ENCODE assay signal across 1 cellular context in the genomic region with DNA sequence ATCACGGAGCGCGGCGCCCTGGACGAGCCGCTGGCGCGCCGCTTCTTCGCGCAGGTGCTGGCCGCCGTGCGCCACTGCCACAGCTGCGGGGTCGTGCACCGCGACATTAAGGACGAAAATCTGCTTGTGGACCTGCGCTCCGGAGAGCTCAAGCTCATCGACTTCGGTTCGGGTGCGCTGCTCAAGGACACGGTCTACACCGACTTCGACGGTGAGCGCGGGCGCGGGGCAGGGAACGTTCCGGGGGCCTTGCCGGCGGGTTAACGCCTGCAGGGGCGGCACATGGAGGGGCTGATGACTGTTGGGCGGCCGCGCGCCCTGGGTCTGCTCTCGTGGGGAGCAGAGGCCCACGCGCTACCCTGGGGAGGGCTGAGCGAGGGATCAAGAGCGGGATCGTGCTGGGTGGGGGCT.
A peak's percentile ranks its signal among the peaks of the same experiment; 100 is the strongest.
TF ChIP-seq lines count a peak whose summit lies in the region.

No MANE protein-coding gene starts in this region.

TF ChIP-seq in HEK293, 187 proteins besides CTCF, POLR2A, EP300 and RAD21 (continued from another document):
- TF ChIP-seq, protein P1, sequence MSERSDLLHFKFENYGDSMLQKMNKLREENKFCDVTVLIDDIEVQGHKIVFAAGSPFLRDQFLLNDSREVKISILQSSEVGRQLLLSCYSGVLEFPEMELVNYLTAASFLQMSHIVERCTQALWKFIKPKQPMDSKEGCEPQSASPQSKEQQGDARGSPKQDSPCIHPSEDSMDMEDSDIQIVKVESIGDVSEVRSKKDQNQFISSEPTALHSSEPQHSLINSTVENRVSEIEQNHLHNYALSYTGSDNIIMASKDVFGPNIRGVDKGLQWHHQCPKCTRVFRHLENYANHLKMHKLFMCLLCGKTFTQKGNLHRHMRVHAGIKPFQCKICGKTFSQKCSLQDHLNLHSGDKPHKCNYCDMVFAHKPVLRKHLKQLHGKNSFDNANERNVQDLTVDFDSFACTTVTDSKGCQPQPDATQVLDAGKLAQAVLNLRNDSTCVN (tag by site-specific recombination; optimal IDR thresholded peaks at IDR 0.05) = peak; percentile 93
- TF ChIP-seq, protein P2, sequence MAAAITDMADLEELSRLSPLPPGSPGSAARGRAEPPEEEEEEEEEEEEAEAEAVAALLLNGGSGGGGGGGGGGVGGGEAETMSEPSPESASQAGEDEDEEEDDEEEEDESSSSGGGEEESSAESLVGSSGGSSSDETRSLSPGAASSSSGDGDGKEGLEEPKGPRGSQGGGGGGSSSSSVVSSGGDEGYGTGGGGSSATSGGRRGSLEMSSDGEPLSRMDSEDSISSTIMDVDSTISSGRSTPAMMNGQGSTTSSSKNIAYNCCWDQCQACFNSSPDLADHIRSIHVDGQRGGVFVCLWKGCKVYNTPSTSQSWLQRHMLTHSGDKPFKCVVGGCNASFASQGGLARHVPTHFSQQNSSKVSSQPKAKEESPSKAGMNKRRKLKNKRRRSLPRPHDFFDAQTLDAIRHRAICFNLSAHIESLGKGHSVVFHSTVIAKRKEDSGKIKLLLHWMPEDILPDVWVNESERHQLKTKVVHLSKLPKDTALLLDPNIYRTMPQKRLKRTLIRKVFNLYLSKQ (tag by site-specific recombination; IDR thresholded peaks at IDR 0.05; ENCODE audit: borderline replicate concordance) = no peak
- peak; percentile 95 for TF ChIP-seq ZXDB (tag by site-specific recombination; IDR thresholded peaks at IDR 0.05)
- TF ChIP-seq, protein P3, sequence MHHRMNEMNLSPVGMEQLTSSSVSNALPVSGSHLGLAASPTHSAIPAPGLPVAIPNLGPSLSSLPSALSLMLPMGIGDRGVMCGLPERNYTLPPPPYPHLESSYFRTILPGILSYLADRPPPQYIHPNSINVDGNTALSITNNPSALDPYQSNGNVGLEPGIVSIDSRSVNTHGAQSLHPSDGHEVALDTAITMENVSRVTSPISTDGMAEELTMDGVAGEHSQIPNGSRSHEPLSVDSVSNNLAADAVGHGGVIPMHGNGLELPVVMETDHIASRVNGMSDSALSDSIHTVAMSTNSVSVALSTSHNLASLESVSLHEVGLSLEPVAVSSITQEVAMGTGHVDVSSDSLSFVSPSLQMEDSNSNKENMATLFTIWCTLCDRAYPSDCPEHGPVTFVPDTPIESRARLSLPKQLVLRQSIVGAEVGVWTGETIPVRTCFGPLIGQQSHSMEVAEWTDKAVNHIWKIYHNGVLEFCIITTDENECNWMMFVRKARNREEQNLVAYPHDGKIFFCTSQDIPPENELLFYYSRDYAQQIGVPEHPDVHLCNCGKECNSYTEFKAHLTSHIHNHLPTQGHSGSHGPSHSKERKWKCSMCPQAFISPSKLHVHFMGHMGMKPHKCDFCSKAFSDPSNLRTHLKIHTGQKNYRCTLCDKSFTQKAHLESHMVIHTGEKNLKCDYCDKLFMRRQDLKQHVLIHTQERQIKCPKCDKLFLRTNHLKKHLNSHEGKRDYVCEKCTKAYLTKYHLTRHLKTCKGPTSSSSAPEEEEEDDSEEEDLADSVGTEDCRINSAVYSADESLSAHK (tag by site-specific recombination; IDR thresholded peaks at IDR 0.05) = peak; percentile 41
- no peak for TF ChIP-seq ZFP41 (tag by site-specific recombination; IDR thresholded peaks at IDR 0.05; ENCODE audit: borderline replicate concordance)
- peak; percentile 66 for TF ChIP-seq SP7 (tag by site-specific recombination; IDR thresholded peaks at IDR 0.05)
- no peak for TF ChIP-seq ZNF658 (tag by site-specific recombination; IDR thresholded peaks at IDR 0.05)
- peak; percentile 47 for TF ChIP-seq ZNF629 (tag by site-specific recombination; IDR thresholded peaks at IDR 0.05)
- 0 out of 2 replicates have a peak, but pooled peaks have one; percentile 14 for TF ChIP-seq ZNF843 (tag by site-specific recombination; IDR thresholded peaks at IDR 0.05)
- no peak for TF ChIP-seq ZNF530 (tag by site-specific recombination; IDR thresholded peaks at IDR 0.05; ENCODE audit: low read depth)
- TF ChIP-seq KLF9 (tag by site-specific recombination; IDR thresholded peaks at IDR 0.05; ENCODE audit: low read depth) = peak; percentile 39
- TF ChIP-seq, protein P4, sequence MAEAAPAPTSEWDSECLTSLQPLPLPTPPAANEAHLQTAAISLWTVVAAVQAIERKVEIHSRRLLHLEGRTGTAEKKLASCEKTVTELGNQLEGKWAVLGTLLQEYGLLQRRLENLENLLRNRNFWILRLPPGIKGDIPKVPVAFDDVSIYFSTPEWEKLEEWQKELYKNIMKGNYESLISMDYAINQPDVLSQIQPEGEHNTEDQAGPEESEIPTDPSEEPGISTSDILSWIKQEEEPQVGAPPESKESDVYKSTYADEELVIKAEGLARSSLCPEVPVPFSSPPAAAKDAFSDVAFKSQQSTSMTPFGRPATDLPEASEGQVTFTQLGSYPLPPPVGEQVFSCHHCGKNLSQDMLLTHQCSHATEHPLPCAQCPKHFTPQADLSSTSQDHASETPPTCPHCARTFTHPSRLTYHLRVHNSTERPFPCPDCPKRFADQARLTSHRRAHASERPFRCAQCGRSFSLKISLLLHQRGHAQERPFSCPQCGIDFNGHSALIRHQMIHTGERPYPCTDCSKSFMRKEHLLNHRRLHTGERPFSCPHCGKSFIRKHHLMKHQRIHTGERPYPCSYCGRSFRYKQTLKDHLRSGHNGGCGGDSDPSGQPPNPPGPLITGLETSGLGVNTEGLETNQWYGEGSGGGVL (tag by site-specific recombination; IDR thresholded peaks at IDR 0.05) = peak; percentile 39
